In genomic region chr3:33113772-33114621, GRCh38 we compare ENCODE assay signal across 8 cellular contexts. TPM values are rescaled to one million over a fixed set of nuclear protein-coding genes. Genes with fewer than 3 reads are reported as not detected.
DNase-seq lines count a peak whose midpoint lies in the region; ATAC-seq and TF ChIP-seq lines count a peak whose summit lies in the region.

Gene CRTAP, plus strand, starts transcription at chr3:33114014. Its CDS starts 64 bp downstream, at chr3:33114078.

- peak; percentile 95 for DNase-seq in GM03348 (ENCODE audit: low spot score)
- DNase-seq in H7: peak; percentile 95
- no peak for DNase-seq in glomerular endothelial cell (ENCODE audit: extremely low read depth, low read depth, low spot score)
- DNase-seq in omental fat pad (ENCODE audit: low spot score): peak; percentile 92

- peaks cover 27% of the 10 kb centered on the region; the same call in 1 of the 2 replicates for H3K79me2 ChIP-seq in Loucy (ENCODE audit: insufficient read depth, low read length)

- no peaks in the 10 kb centered on the region for H3K9me2 ChIP-seq in Loucy (replicated peaks; ENCODE audit: low read depth, low read length)

- H3K9me3 Mint-ChIP-seq in activated naive CD4-positive, alpha-beta T cell treated with anti-CD3 and anti-CD28 coated beads, Interleukin-2, amount 50 U/mL, for 24 hours: no peaks in the 10 kb centered on the region

- peak within 1 kb of the TSS; percentile 84 for H3K9ac ChIP-seq in Loucy (ENCODE audit: low read depth, low read length, poor library complexity, severe bottlenecking)

- peak; percentile 94 for ATAC-seq in SK-N-SH treated with all-trans-retinoic acid at 6 μM for 48 hours
- peak; percentile 88 for ATAC-seq in omental fat pad (ENCODE audit: low FRiP score)

- H3K27ac Mint-ChIP-seq in activated naive CD4-positive, alpha-beta T cell treated with anti-CD3 and anti-CD28 coated beads, Interleukin-2, amount 50 U/mL, for 24 hours: peak within 1 kb of the TSS; percentile 80

- H2AFZ ChIP-seq in Loucy (ENCODE audit: low read length): peak within 1 kb of the TSS; percentile 91

- no peaks in the 10 kb centered on the region for H3K9me3 ChIP-seq in Loucy (ENCODE audit: insufficient read depth, low read depth, low read length)

- H4K20me1 ChIP-seq in Loucy (ENCODE audit: insufficient read depth, low read length, poor library complexity, severe bottlenecking): peaks cover 13% of the 10 kb centered on the region

- no peaks in the 10 kb centered on the region for H3K27me3 Mint-ChIP-seq in activated naive CD4-positive, alpha-beta T cell treated with anti-CD3 and anti-CD28 coated beads, Interleukin-2, amount 50 U/mL, for 24 hours

- H3K36me3 ChIP-seq in H7 (replicated peaks; ENCODE audit: control insufficient read depth, insufficient read depth, low read length) (no peaks in the 10 kb centered on the region; the same call in 1 of the 2 replicates), Loucy (ENCODE audit: insufficient read depth, low read length) (no peaks in the 10 kb centered on the region)

- H3K36me3 Mint-ChIP-seq in activated naive CD4-positive, alpha-beta T cell treated with anti-CD3 and anti-CD28 coated beads, Interleukin-2, amount 50 U/mL, for 24 hours: no peaks in the 10 kb centered on the region

- peaks cover 48% of the 10 kb centered on the region for H3K4me1 ChIP-seq in Loucy (ENCODE audit: insufficient read depth, low read length, poor library complexity, severe bottlenecking)

- peaks cover 4% of the 10 kb centered on the region for H3F3A ChIP-seq in Loucy (ENCODE audit: low read depth)

- H3K4me3 ChIP-seq in H7 (ENCODE audit: insufficient read depth, low read depth, low read length) (peak within 1 kb of the TSS; percentile 97), Loucy (ENCODE audit: low read length, poor library complexity, severe bottlenecking) (peak within 1 kb of the TSS; percentile 87)

- peaks cover 33% of the 10 kb centered on the region for H3K4me1 Mint-ChIP-seq in activated naive CD4-positive, alpha-beta T cell treated with anti-CD3 and anti-CD28 coated beads, Interleukin-2, amount 50 U/mL, for 24 hours

- peak within 1 kb of the TSS; percentile 88 for H3K4me2 ChIP-seq in Loucy (ENCODE audit: low read depth, low read length, poor library complexity, severe bottlenecking)

- H3K27me3 ChIP-seq in H7 (ENCODE audit: control insufficient read depth, insufficient read depth, low read length) (no peaks in the 10 kb centered on the region), Loucy (ENCODE audit: insufficient read depth, low read length, poor library complexity, severe bottlenecking) (no peaks in the 10 kb centered on the region)

- H3K4me3 Mint-ChIP-seq in activated naive CD4-positive, alpha-beta T cell treated with anti-CD3 and anti-CD28 coated beads, Interleukin-2, amount 50 U/mL, for 24 hours: peak within 1 kb of the TSS; percentile 91

- H3K27ac ChIP-seq in temporal lobe (ENCODE audit: low read depth, low read length): peak within 1 kb of the TSS; percentile 87

- no peak for TF ChIP-seq CTCF in Loucy (conservative IDR thresholded peaks at IDR 0.05; ENCODE audit: low read length)
- no peak for TF ChIP-seq CTCF in omental fat pad (IDR thresholded peaks at IDR 0.05)

TF ChIP-seq in SK-N-SH treated with all-trans-retinoic acid at 6 μM for 48 hours, 23 proteins besides CTCF, POLR2A, EP300 and RAD21:
- TF ChIP-seq CSDC2 (CRISPR knock-in tag; IDR thresholded peaks at IDR 0.05): 0 out of 2 replicates have a peak, but pooled peaks have one; percentile 32
- no peak for TF ChIP-seq PPARA (CRISPR knock-in tag; IDR thresholded peaks at IDR 0.05; ENCODE audit: borderline replicate concordance)
- no peak for TF ChIP-seq POU6F1 (CRISPR knock-in tag; IDR thresholded peaks at IDR 0.05; ENCODE audit: borderline replicate concordance, low read depth)
TF ChIP-seq in SK-N-SH treated with all-trans-retinoic acid at 6 μM for 48 hours: peak in this region for 1.

RNA-seq across cellular contexts. Expression of gene CRTAP, which starts in this region (rescaled TPM):
- 159 and 193 TPM in 2 replicates for total RNA-seq in H7 (2014; rRNA removed; shearing (Covaris generic))
- total RNA-seq in glomerular endothelial cell: 171 and 237 TPM in 2 replicates
- total RNA-seq in omental fat pad: 100 to 1,000 TPM; 267 to 355 (median 300) TPM
- 14.0 TPM for total RNA-seq in temporal lobe

Comparison
In these comparisons a context has a peak if more than half of its experiments do, and no peak if none do; other contexts are left out.
1. RNA of gene CRTAP (total RNA-seq): 267 to 355 TPM in omental fat pad, 171 to 237 TPM in glomerular endothelial cell and 159 to 193 TPM in H7; 14.0 TPM in temporal lobe (single experiment); every median in the first group is over 10 times any median in the second.